ENCODE assay signal across 11 cellular contexts in genomic region chr19:4059493-4059880, GRCh38. TPM values are rescaled to one million over a fixed set of nuclear protein-coding genes. Genes with fewer than 3 reads are reported as not detected.
DNase-seq lines count a peak whose midpoint lies in the region; TF ChIP-seq lines count a peak whose summit lies in the region.
"Had no signal": no experiment of that assay in that cellular context is flagged by ENCODE, and none has a peak within 500 bp of the region (broad histone marks: within the 10 kb centered on the region; RNA-seq: fewer than 3 reads in every experiment).

No MANE protein-coding gene starts in this region.

- DNase-seq in Calu3 (no peak), WERI-Rb-1 (no peak), fibroblast of the aortic adventitia (ENCODE audit: low read depth) (no peak), GM03348 (ENCODE audit: low spot score) (no peak), A172 (ENCODE audit: low spot score) (no peak), GM19240 (ENCODE audit: insufficient read length, low spot score) (no peak), NCI-H1417 treated with DMSO at 0.1 percent for 48 hours (lab: John Stamatoyannopoulos, UW) (no peak)
- DNase-seq: activated CD4-positive, CD25-positive, alpha-beta regulatory T cell treated with anti-CD3 and anti-CD28 coated beads, Interleukin-2, amount 50 U/mL, for 72 hours; foreskin melanocyte; NCI-H187 had no signal

- H3K27me3 ChIP-seq in WERI-Rb-1 (ENCODE audit: insufficient read depth, low read depth, severe bottlenecking): no peaks in the 10 kb centered on the region
- no peaks in the 10 kb centered on the region for H3K27me3 ChIP-seq in skeletal muscle satellite cell (ENCODE audit: control insufficient read depth, insufficient read depth, low read length)

- H3K27ac Mint-ChIP-seq in Calu3 (ENCODE audit: unreplicated experiment): peak overlapping the region; percentile 56

- CTCF ChIA-PET in Calu3 (lab: Charles Lee): no interaction called here

- peaks cover 58% of the 10 kb centered on the region for H3K36me3 ChIP-seq in WERI-Rb-1
- H3K36me3 ChIP-seq in skeletal muscle satellite cell (ENCODE audit: insufficient read depth, low read length): peaks cover 32% of the 10 kb centered on the region

- peaks cover 88% of the 10 kb centered on the region for H3K36me3 Mint-ChIP-seq in Calu3 (ENCODE audit: insufficient read depth, unreplicated experiment)

- H3K4me3 ChIP-seq in WERI-Rb-1 (ENCODE audit: low read depth, low read length) (no peak overlapping the region), fibroblast of the aortic adventitia (ENCODE audit: low read depth, low read length) (peak overlapping the region; percentile 57), skeletal muscle satellite cell (ENCODE audit: low read length) (peak overlapping the region; percentile 60)

- no peaks in the 10 kb centered on the region for H3K9me3 Mint-ChIP-seq in Calu3 (ENCODE audit: low read depth, unreplicated experiment)

- no peak for TF ChIP-seq CTCF in Calu3 (IDR thresholded peaks at IDR 0.05; ENCODE audit: unreplicated experiment)
- TF ChIP-seq CTCF in WERI-Rb-1 (IDR thresholded peaks at IDR 0.05; ENCODE audit: low read depth, low read length): no peak
- TF ChIP-seq CTCF in fibroblast of the aortic adventitia (IDR thresholded peaks at IDR 0.05; ENCODE audit: insufficient read depth, low read length): no peak

- peak overlapping the region; percentile 98 for H3K27ac ChIP-seq in WERI-Rb-1

- H3K9me3 ChIP-seq in WERI-Rb-1 (ENCODE audit: severe bottlenecking): no peaks in the 10 kb centered on the region
- H3K9me3 ChIP-seq in skeletal muscle satellite cell (replicated peaks; ENCODE audit: low read length): no peaks in the 10 kb centered on the region

- H3K9ac ChIP-seq in skeletal muscle satellite cell (ENCODE audit: low read depth, low read length): peak overlapping the region; percentile 84

- H3K4me3 Mint-ChIP-seq in Calu3 (ENCODE audit: low read depth, unreplicated experiment): peak overlapping the region; percentile 82

- peaks cover 8% of the 10 kb centered on the region for H3K4me1 Mint-ChIP-seq in Calu3 (ENCODE audit: low read depth, unreplicated experiment)

- peaks cover 66% of the 10 kb centered on the region for H3K4me1 ChIP-seq in skeletal muscle satellite cell (ENCODE audit: control insufficient read depth, insufficient read depth, low read length)

- intact Hi-C loops in Calu3 (cut with micrococcal nuclease; ENCODE audit: unreplicated experiment): loop anchor here (10.0 kb wide), 1 partner anchor 125 kb away; the partner anchor contains the start of genes ANKRD24 and SIRT6

- peak overlapping the region; percentile 81 for H3K4me2 ChIP-seq in skeletal muscle satellite cell (ENCODE audit: low read length)

- no TSS peak for BruUV-seq in Calu3 (replicated peaks; lab: Mats Ljungman, UMichigan)

- H3K27me3 Mint-ChIP-seq in Calu3 (ENCODE audit: unreplicated experiment): no peaks in the 10 kb centered on the region

RNA-seq across cellular contexts. Expression of gene ZBTB7A, which starts 7.2 kb away (rescaled TPM):
- total RNA-seq in Calu3 (2022): 38.0 and 44.7 TPM in 2 replicates
- total RNA-seq in fibroblast of the aortic adventitia (ENCODE audit: low replicate concordance): 23.5 and 31.6 TPM in 2 replicates
- 34.0 and 36.7 TPM in 2 replicates for total RNA-seq in skeletal muscle satellite cell (2012; rRNA removed)
- 15.8 and 16.4 TPM in 2 replicates for total RNA-seq in A172 (2014; rRNA removed; shearing (Covaris generic))

RNA-seq across cellular contexts. Expression of gene PIAS4, which starts 52.0 kb away (rescaled TPM):
- total RNA-seq in Calu3 (2022) (29.3 and 35.7 TPM in 2 replicates), fibroblast of the aortic adventitia (ENCODE audit: low replicate concordance) (21.5 and 23.8 TPM in 2 replicates)
- 13.9 and 17.0 TPM in 2 replicates for total RNA-seq in skeletal muscle satellite cell (2012; rRNA removed)
- 28.7 and 33.9 TPM in 2 replicates for total RNA-seq in A172 (2014; rRNA removed; shearing (Covaris generic))
